ENCODE assay signal across 8 cellular contexts in genomic region chrX:71181910-71182799, GRCh38. TPM values are rescaled to one million over a fixed set of nuclear protein-coding genes. Genes with fewer than 3 reads are reported as not detected.
A peak's percentile ranks its signal among the peaks of the same experiment; 100 is the strongest.
DNase-seq lines count a peak whose midpoint lies in the region; TF ChIP-seq lines count a peak whose summit lies in the region.

No MANE protein-coding gene starts in this region.

- H3K27ac Mint-ChIP-seq in neural progenitor cell = peak overlapping the region; percentile 100

- DNase-seq in ELF-1 (ENCODE audit: low read depth, low spot score) = peak; percentile 99
- DNase-seq in H4 (ENCODE audit: low spot score) = peak; percentile 97
- peak; percentile 93 for DNase-seq in LNCaP clone FGC (ENCODE audit: low read depth)
- peak; percentile 96 for DNase-seq in SIG-M5 treated with dmso at 0.1 percent for 504 hours (lab: John Stamatoyannopoulos, UW; ENCODE audit: unreplicated experiment)
- DNase-seq in activated naive CD4-positive, alpha-beta T cell treated with Interleukin-2 at 50 U/mL for 16 hours = peak; percentile 83
- peak; percentile 94 for DNase-seq in foreskin melanocyte
- DNase-seq in neural progenitor cell (ENCODE audit: low spot score) = peak; percentile 93

- H3K4me3 ChIP-seq in LNCaP clone FGC (ENCODE audit: low read depth, low read length) = peak overlapping the region; percentile 56
- H3K4me3 ChIP-seq in neural progenitor cell = peak overlapping the region; percentile 39
- H3K4me3 ChIP-seq in stomach smooth muscle (ENCODE audit: low read length in 2 of 2) = peak overlapping the region; percentile 71 to 73

- TF ChIP-seq CTCF in LNCaP clone FGC (IDR thresholded peaks at IDR 0.05; ENCODE audit: control insufficient read depth, extremely low read depth, insufficient read depth) (no peak), neural progenitor cell (IDR thresholded peaks at IDR 0.05) (no peak)

- H3F3A ChIP-seq in neural progenitor cell (ENCODE audit: low read depth) = peaks cover 23% of the 10 kb centered on the region

- H3K4me1 Mint-ChIP-seq in neural progenitor cell = peaks cover 43% of the 10 kb centered on the region

- H3K4me1 ChIP-seq in neural progenitor cell (peaks cover 12% of the 10 kb centered on the region), stomach smooth muscle (ENCODE audit: control insufficient read depth, insufficient read depth, low read length) (peaks cover 3% of the 10 kb centered on the region)

- no peaks in the 10 kb centered on the region for H3K36me3 Mint-ChIP-seq in neural progenitor cell

- H3K27me3 ChIP-seq in neural progenitor cell (no peaks in the 10 kb centered on the region), stomach smooth muscle (ENCODE audit: control insufficient read depth in 1 of 2, insufficient read depth in 2 of 2, low read length in 2 of 2) (peaks cover 0 to 8% of the 10 kb centered on the region in 2 donors)

- H3K9ac ChIP-seq in neural progenitor cell (no peak overlapping the region), stomach smooth muscle (ENCODE audit: low read length in 2 of 2) (peak overlapping the region; percentile 84 to 92)

- H3K9me3 Mint-ChIP-seq in neural progenitor cell = peaks cover 3% of the 10 kb centered on the region

- H3K27ac ChIP-seq in neural progenitor cell (peak overlapping the region; percentile 89), stomach smooth muscle (ENCODE audit: low read length) (peak overlapping the region; percentile 89)

- H2AFZ ChIP-seq in neural progenitor cell (replicated peaks) = no peak overlapping the region

- no peaks in the 10 kb centered on the region for H3K79me2 ChIP-seq in neural progenitor cell (ENCODE audit: low read depth)

- no peaks in the 10 kb centered on the region for H4K20me1 ChIP-seq in neural progenitor cell (ENCODE audit: low read depth)

- peak overlapping the region; percentile 70 for H3K4me2 ChIP-seq in neural progenitor cell

- H3K36me3 ChIP-seq in neural progenitor cell (no peaks in the 10 kb centered on the region), stomach smooth muscle (ENCODE audit: control insufficient read depth in 2 of 2, insufficient read depth in 2 of 2, low read length in 2 of 2) (no peaks in the 10 kb centered on the region)

- H3K9me3 ChIP-seq in neural progenitor cell (ENCODE audit: low read depth) (no peaks in the 10 kb centered on the region), stomach smooth muscle (ENCODE audit: control insufficient read depth in 2 of 2, low read length in 2 of 2) (no peaks in the 10 kb centered on the region)

- peaks cover 6% of the 10 kb centered on the region for H3K27me3 Mint-ChIP-seq in neural progenitor cell (ENCODE audit: insufficient read depth, low read depth)

- peak overlapping the region; percentile 85 for H3K4me3 Mint-ChIP-seq in neural progenitor cell

RNA-seq across cellular contexts. Expression of gene NLGN3, which starts 37.5 kb away (rescaled TPM):
- total RNA-seq in H4 (2014; rRNA removed; shearing (Covaris generic)) = 0.25 and 0.31 TPM in 2 replicates
- total RNA-seq in neural progenitor cell (ENCODE audit: low replicate concordance) = 10.0 and 16.0 TPM in 2 replicates

RNA-seq across cellular contexts. Expression of gene GJB1, which starts 40.9 kb away (rescaled TPM):
- total RNA-seq in H4 (2014; rRNA removed; shearing (Covaris generic)) = not detected in 2 replicates
- total RNA-seq in neural progenitor cell (ENCODE audit: low replicate concordance) = not detected in 2 replicates

Comparison
In these comparisons a context has a peak if more than half of its experiments do, and no peak if none do; other contexts are left out.
1. Peak in every context shown above with its lines: DNase-seq, H3K4me3 ChIP-seq and H3K27ac ChIP-seq.